ENCODE assay signal across 9 cellular contexts in the genomic region with DNA sequence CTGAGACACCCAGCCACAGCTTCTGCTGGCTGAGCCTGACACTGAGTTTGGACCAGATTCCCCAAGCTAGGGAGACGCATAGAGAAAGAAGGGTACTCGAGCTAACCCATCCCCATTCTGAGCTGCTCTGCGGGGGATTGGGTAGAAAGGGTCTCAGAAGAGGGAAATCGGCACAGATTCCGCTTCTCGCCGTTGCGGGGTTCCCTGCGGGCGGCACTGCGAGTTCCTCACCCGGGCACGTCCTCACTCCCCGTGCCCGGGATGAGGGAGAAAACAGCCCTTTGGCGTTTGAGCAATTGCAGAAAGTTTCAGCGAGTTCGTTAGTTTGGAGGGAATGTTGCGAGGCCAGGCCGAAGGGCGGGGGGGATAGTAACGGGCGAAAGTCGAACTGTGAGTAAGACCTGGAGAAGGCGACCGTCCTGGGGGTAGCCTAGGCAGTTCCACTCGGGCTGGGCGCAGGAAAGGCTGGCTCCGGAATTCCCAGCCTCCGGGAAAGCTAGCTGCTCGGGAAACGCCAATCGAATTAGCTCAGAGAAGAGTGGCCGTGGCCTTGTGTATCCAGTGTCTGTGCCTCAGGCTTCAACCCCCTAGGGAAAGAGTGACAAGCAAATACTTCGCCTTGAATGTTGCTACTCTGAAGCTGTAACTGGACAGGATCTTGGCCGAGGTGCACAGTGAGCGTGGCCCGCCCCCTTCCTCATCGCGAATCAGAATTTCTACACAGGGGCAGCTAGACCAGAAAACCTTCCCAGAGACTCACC. TPM values are rescaled to one million over a fixed set of nuclear protein-coding genes. Genes with fewer than 3 reads are reported as not detected.
DNase-seq lines count a peak whose midpoint lies in the region; ATAC-seq and TF ChIP-seq lines count a peak whose summit lies in the region.
"Had no signal": no experiment of that assay in that cellular context is flagged by ENCODE, and none has a peak within 500 bp of the region (broad histone marks: within the 10 kb centered on the region; RNA-seq: fewer than 3 reads in every experiment).

No MANE protein-coding gene starts in this region.

- ATAC-seq in HG03442 (IDR thresholded peaks at IDR 0.05; ENCODE audit: unreplicated experiment) (no peak), HG03135 (IDR thresholded peaks at IDR 0.05; ENCODE audit: unreplicated experiment) (no peak)

- H3K4me3 Mint-ChIP-seq in activated naive CD4-positive, alpha-beta T cell treated with anti-CD3 and anti-CD28 coated beads for 36 hours: no peak overlapping the region
- H3K4me3 Mint-ChIP-seq: activated naive CD4-positive, alpha-beta T cell treated with anti-CD3 and anti-CD28 coated beads, Interleukin-2, amount 50 U/mL, for 24 hours had no signal

- H3K36me3 Mint-ChIP-seq in activated naive CD4-positive, alpha-beta T cell treated with anti-CD3 and anti-CD28 coated beads for 36 hours (ENCODE audit: low read depth): no peaks in the 10 kb centered on the region
- H3K36me3 Mint-ChIP-seq: activated naive CD4-positive, alpha-beta T cell treated with anti-CD3 and anti-CD28 coated beads, Interleukin-2, amount 50 U/mL, for 24 hours had no signal

- no peak for TF ChIP-seq CTCF in HFF-Myc (IDR thresholded peaks at IDR 0.05; ENCODE audit: low read depth, low read length, missing control alignments)
- TF ChIP-seq CTCF in spleen (IDR thresholded peaks at IDR 0.05 in 8 of 11, conservative IDR thresholded peaks at IDR 0.05 in 3 of 11): no peak

- WGBS in spleen, 5 donors: 6 to 10% (median 8%) methylated on average over 39 to 40 of the region's 40 CpGs

- H3K9me3 Mint-ChIP-seq in activated naive CD4-positive, alpha-beta T cell treated with anti-CD3 and anti-CD28 coated beads for 36 hours: peaks cover 2% of the 10 kb centered on the region
- H3K9me3 Mint-ChIP-seq: activated naive CD4-positive, alpha-beta T cell treated with anti-CD3 and anti-CD28 coated beads, Interleukin-2, amount 50 U/mL, for 24 hours had no signal

- no peak for DNase-seq in HFF-Myc (ENCODE audit: extremely low read depth, low read depth)
- peak; percentile 74 for DNase-seq in amniotic epithelial cell (ENCODE audit: low read depth)
- no peak for DNase-seq in spleen
- no peak for DNase-seq in G401 (ENCODE audit: low spot score)
- no peak for DNase-seq in activated naive CD4-positive, alpha-beta T cell treated with anti-CD3 and anti-CD28 coated beads for 36 hours

- peaks cover 38% of the 10 kb centered on the region for H3K27me3 Mint-ChIP-seq in activated naive CD4-positive, alpha-beta T cell treated with anti-CD3 and anti-CD28 coated beads for 36 hours (ENCODE audit: low read depth)

- no peaks in the 10 kb centered on the region for H3K36me3 ChIP-seq in iPS-18a (ENCODE audit: control insufficient read depth, low read depth, low read length)
- no peaks in the 10 kb centered on the region for H3K36me3 ChIP-seq in spleen

- H3K27me3 ChIP-seq in iPS-18a (ENCODE audit: control insufficient read depth, insufficient read depth, low read length): peaks cover 48% of the 10 kb centered on the region
- H3K27me3 ChIP-seq in spleen (replicated peaks in 1 of 7): peaks cover 0 to 31% (median 6%) of the 10 kb centered on the region in 7 donors

- no peak overlapping the region for H3K9ac ChIP-seq in iPS-18a (ENCODE audit: low read length)

- H3K4me3 ChIP-seq in HFF-Myc (replicated peaks; ENCODE audit: low read depth, low read length) (peak overlapping the region; percentile 63), iPS-18a (ENCODE audit: low read length) (peak overlapping the region; percentile 75), spleen (peak overlapping the region; percentile 8 to 70 (median 42))

- TF ChIP-seq POLR2A in spleen (IDR thresholded peaks at IDR 0.05): no peak

- no peak overlapping the region for H3K27ac Mint-ChIP-seq in activated naive CD4-positive, alpha-beta T cell treated with anti-CD3 and anti-CD28 coated beads for 36 hours
- H3K27ac Mint-ChIP-seq: activated naive CD4-positive, alpha-beta T cell treated with anti-CD3 and anti-CD28 coated beads, Interleukin-2, amount 50 U/mL, for 24 hours had no signal

- H3K4me1 ChIP-seq in iPS-18a (ENCODE audit: control insufficient read depth, low read depth, low read length) (no peaks in the 10 kb centered on the region), spleen (peaks cover 0 to 15% (median 0%) of the 10 kb centered on the region in 6 donors)

- H3K9me3 ChIP-seq in iPS-18a (ENCODE audit: control insufficient read depth, low read depth, low read length) (no peaks in the 10 kb centered on the region), spleen (peaks cover 0 to 4% (median 0%) of the 10 kb centered on the region in 8 donors)

- H3K4me1 Mint-ChIP-seq in activated naive CD4-positive, alpha-beta T cell treated with anti-CD3 and anti-CD28 coated beads for 36 hours (ENCODE audit: low read depth): peaks cover 2% of the 10 kb centered on the region
- H3K4me1 Mint-ChIP-seq: activated naive CD4-positive, alpha-beta T cell treated with anti-CD3 and anti-CD28 coated beads, Interleukin-2, amount 50 U/mL, for 24 hours had no signal

- intact Hi-C loops in spleen (cut with DNase I; ENCODE audit: low total_unique reads): no loop called here
- intact Hi-C loops in activated naive CD4-positive, alpha-beta T cell treated with anti-CD3 and anti-CD28 coated beads for 36 hours (cut with micrococcal nuclease): no loop called here

- H3K27ac ChIP-seq in iPS-18a (ENCODE audit: low read length) (no peak overlapping the region), spleen (peak overlapping the region in 3 of 8 donors; percentile 4 to 75 (median 59))

- in situ Hi-C loops in G401 (cut with HindIII; ENCODE audit: low sequenced_read_pairs): no loop called here

- CTCF ChIA-PET in activated naive CD4-positive, alpha-beta T cell treated with anti-CD3 and anti-CD28 coated beads for 36 hours (lab: Charles Lee): no interaction called here

RNA-seq across cellular contexts. Expression of a gene that starts 0.7 kb away (rescaled TPM):
- 1 to 10 TPM in 1 of 7 donors, under 1 TPM in 6; 0.30 to 2.4 (median 0.57) TPM for total RNA-seq in spleen
- under 1 TPM; 0.28 to 0.42 (median 0.32) TPM for polyA plus RNA-seq in spleen
- total RNA-seq in G401 (2014; rRNA removed; shearing (Covaris generic)): not detected in 2 replicates
- not detected for total RNA-seq in activated naive CD4-positive, alpha-beta T cell treated with anti-CD3 and anti-CD28 coated beads for 36 hours
